Comparison of ENCODE assay signal across 9 cellular contexts in the genomic region with DNA sequence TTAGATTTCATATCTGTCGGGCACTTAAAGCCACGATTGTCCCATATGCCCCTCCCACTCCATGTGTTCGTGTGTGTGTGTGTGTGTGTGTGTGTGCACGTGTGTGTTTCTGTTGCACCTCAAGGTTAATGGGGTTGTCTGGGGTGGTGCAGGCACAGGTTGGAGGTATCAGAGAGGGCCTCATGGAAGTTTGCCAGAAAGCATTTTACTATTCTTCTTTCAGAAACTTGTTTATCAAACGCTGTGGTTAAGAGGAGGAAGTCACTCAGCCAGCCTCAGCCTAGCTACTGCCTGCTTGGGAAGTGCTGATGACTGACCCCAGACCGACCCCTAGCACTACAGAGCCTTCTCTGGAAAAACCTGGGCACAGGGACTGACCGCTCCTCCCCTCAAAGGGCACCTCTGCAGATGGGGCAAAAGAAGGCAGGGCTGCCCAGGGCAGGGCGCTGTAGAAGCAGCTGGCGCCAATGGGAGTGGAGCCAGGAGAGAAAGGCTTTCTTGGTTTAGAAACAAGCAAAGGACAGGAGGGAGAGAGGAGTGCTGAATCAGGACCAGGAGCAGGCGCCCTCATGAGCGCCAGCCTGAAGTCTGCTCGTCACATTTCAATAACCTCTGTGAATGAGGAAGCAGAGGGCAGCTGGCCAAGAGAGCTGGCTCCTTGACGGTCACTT. TPM values are rescaled to one million over a fixed set of nuclear protein-coding genes. Genes with fewer than 3 reads are reported as not detected.
A peak's percentile ranks its signal among the peaks of the same experiment; 100 is the strongest.
DNase-seq lines count a peak whose midpoint lies in the region; ATAC-seq and TF ChIP-seq lines count a peak whose summit lies in the region.
"Had no signal": no experiment of that assay in that cellular context is flagged by ENCODE, and none has a peak within 500 bp of the region (broad histone marks: within the 10 kb centered on the region; RNA-seq: fewer than 3 reads in every experiment).

No MANE protein-coding gene starts in this region.

- peak; percentile 64 for ATAC-seq in left lung
- no peak for ATAC-seq in HG02981 (IDR thresholded peaks at IDR 0.05; ENCODE audit: unreplicated experiment)
- no peak for ATAC-seq in HG02571 (IDR thresholded peaks at IDR 0.05; ENCODE audit: unreplicated experiment)
- no peak for ATAC-seq in HG02642 (IDR thresholded peaks at IDR 0.05; ENCODE audit: poor library complexity, unreplicated experiment)

- H3K9me3 ChIP-seq in left lung (no peaks in the 10 kb centered on the region), MG63 (no peaks in the 10 kb centered on the region)

- no peak overlapping the region for H3K27ac ChIP-seq in left lung

- in situ Hi-C loops in GM13976 (cut with MboI; ENCODE audit: low sequenced_read_pairs, unreplicated experiment) = no loop called here

- peak; percentile 41 for DNase-seq in GM13976 (ENCODE audit: low spot score)
- peak; percentile 88 for DNase-seq in MV-4-11 (lab: John Stamatoyannopoulos, UW)
- DNase-seq in activated CD8-positive, alpha-beta memory T cell treated with anti-CD3 and anti-CD28 coated beads, Interleukin-2, amount 50 U/mL, for 1 hour (ENCODE audit: extremely low read depth) = peak; percentile 12
- DNase-seq in left lung = peak in 1 of 2 donors; percentile 56
- DNase-seq in MG63 = no peak

- intact Hi-C loops in left lung (cut with DNase I) = no loop called here

- H3K36me3 ChIP-seq in left lung = no peaks in the 10 kb centered on the region
- H3K36me3 ChIP-seq in MG63 = no peaks in the 10 kb centered on the region

- H3K4me3 ChIP-seq in left lung (no peak overlapping the region), MG63 (no peak overlapping the region)

- H3K27me3 ChIP-seq in left lung (peaks cover 30 to 61% of the 10 kb centered on the region in 2 donors), MG63 (no peaks in the 10 kb centered on the region; the same call in 1 of the 2 replicates)

- no peak for TF ChIP-seq CTCF in GM13976 (IDR thresholded peaks at IDR 0.05; ENCODE audit: borderline replicate concordance, control extremely low read depth, extremely low read depth, insufficient read depth, missing control alignments)
- no peak for TF ChIP-seq CTCF in left lung (IDR thresholded peaks at IDR 0.05)

- H3K4me1 ChIP-seq in left lung = peaks cover 0 to 28% of the 10 kb centered on the region in 2 donors

RNA-seq across cellular contexts. Expression of gene SIAH3, which starts 3.9 kb away (rescaled TPM):
- under 1 TPM in 1 of 2 donors, not detected in 1; 0.10 TPM for total RNA-seq in left lung
- not detected in 2 replicates for total RNA-seq in MG63 (2014; rRNA removed; shearing (Covaris generic); ENCODE audit: low replicate concordance)
- total RNA-seq: dermis microvascular lymphatic vessel endothelial cell had no signal
